Comparison of ENCODE assay signal across 24 cellular contexts in genomic region chr19:50819636-50820035, GRCh38. TPM values are rescaled to one million over a fixed set of nuclear protein-coding genes. Genes with fewer than 3 reads are reported as not detected.
DNase-seq lines count a peak whose midpoint lies in the region; TF ChIP-seq lines count a peak whose summit lies in the region.
"Had no signal": no experiment of that assay in that cellular context is flagged by ENCODE, and none has a peak within 500 bp of the region (broad histone marks: within the 10 kb centered on the region; RNA-seq: fewer than 3 reads in every experiment).

No MANE protein-coding gene starts in this region.

- H3K4me1 ChIP-seq in HUES64 (ENCODE audit: insufficient read depth, low read length) (no peaks in the 10 kb centered on the region), colonic mucosa (no peaks in the 10 kb centered on the region), rectal smooth muscle tissue (ENCODE audit: control insufficient read depth, insufficient read depth, low read length) (no peaks in the 10 kb centered on the region), mesendoderm (ENCODE audit: control insufficient read depth, low read depth, low read length) (peaks cover 2% of the 10 kb centered on the region)

- H3K9ac ChIP-seq in HUES64 (ENCODE audit: low read depth, low read length) (no peak overlapping the region), colonic mucosa (ENCODE audit: low read depth in 2 of 2, low read length in 2 of 2) (peak overlapping the region; percentile 58 to 70), rectal smooth muscle tissue (ENCODE audit: low read length) (no peak overlapping the region), mesendoderm (ENCODE audit: low read length) (no peak overlapping the region)
- H3K9ac ChIP-seq: KMS-11 had no signal

- no peak overlapping the region for H4K8ac ChIP-seq in mesendoderm (ENCODE audit: low read depth, low read length)

- TF ChIP-seq CTCF in colonic mucosa (IDR thresholded peaks at IDR 0.05): no peak

- H3K4me3 ChIP-seq in HUES64 (ENCODE audit: low read length) (peak overlapping the region; percentile 4; the same call in 1 of the 2 replicates), colonic mucosa (peak overlapping the region; percentile 19), rectal smooth muscle tissue (ENCODE audit: low read length) (peak overlapping the region; percentile 30), mesendoderm (ENCODE audit: low read length) (no peak overlapping the region)

- no peak overlapping the region for H2AK5ac ChIP-seq in mesendoderm (ENCODE audit: low read length)

- no peak overlapping the region for H3K18ac ChIP-seq in mesendoderm (ENCODE audit: low read length)

- no peaks in the 10 kb centered on the region for H3K9me3 ChIP-seq in HUES64 (ENCODE audit: insufficient read depth, low read depth, low read length)
- no peaks in the 10 kb centered on the region for H3K9me3 ChIP-seq in colonic mucosa

- H2BK120ac ChIP-seq in mesendoderm (ENCODE audit: low read depth, low read length): no peak overlapping the region

- no peak overlapping the region for H3K56ac ChIP-seq in mesendoderm (ENCODE audit: low read length)

- WGBS in HUES64: 77% methylated on average over 8 of the region's 8 CpGs
- WGBS in mesendoderm (ENCODE audit: extremely low coverage, insufficient coverage, low lambda C conversion rate): no CpG with 5 or more reads among the region's 8 CpGs

- H3K4me2 ChIP-seq in mesendoderm (ENCODE audit: low read length): no peak overlapping the region
- H3K4me2 ChIP-seq: KMS-11 had no signal

- H3K79me2 ChIP-seq in mesendoderm (ENCODE audit: control insufficient read depth, insufficient read depth, low read length): no peaks in the 10 kb centered on the region

- peak; percentile 60 for DNase-seq in NCI-H146 (lab: John Stamatoyannopoulos, UW)
- no peak for DNase-seq in NCI-H146 treated with DMSO at 0.1 percent for 48 hours (lab: John Stamatoyannopoulos, UW; ENCODE audit: unreplicated experiment)
- DNase-seq in colonic mucosa: no peak
- DNase-seq in hippocampal formation (lab: John Stamatoyannopoulos, UW): no peak
- DNase-seq in mesendoderm: no peak
- DNase-seq in posterior vena cava (ENCODE audit: low spot score): no peak
- DNase-seq: activated CD4-positive, alpha-beta T cell treated with anti-CD3 and anti-CD28 coated beads for 1 hour; activated gamma-delta T cell; DMS153; effector memory CD4-positive, alpha-beta T cell; glutamatergic neuron; H7; mammary epithelial cell; NCI-H1048; NCI-H526 treated with DMSO at 0.1 percent for 48 hours; SIG-M5; T-helper 9 cell had no signal

- H2BK5ac ChIP-seq in mesendoderm (ENCODE audit: low read length): no peak overlapping the region

- H2BK15ac ChIP-seq in mesendoderm (replicated peaks; ENCODE audit: low read depth): no peak overlapping the region

- no peak overlapping the region for H3K4ac ChIP-seq in mesendoderm (ENCODE audit: low read depth, low read length)

- H4K5ac ChIP-seq in mesendoderm (ENCODE audit: low read length): no peak overlapping the region

- H3K36me3 ChIP-seq in HUES64 (ENCODE audit: insufficient read depth, low read length): no peaks in the 10 kb centered on the region
- no peaks in the 10 kb centered on the region for H3K36me3 ChIP-seq in colonic mucosa
- H3K36me3 ChIP-seq in rectal smooth muscle tissue (ENCODE audit: control insufficient read depth, insufficient read depth, low read length): no peaks in the 10 kb centered on the region
- no peaks in the 10 kb centered on the region for H3K36me3 ChIP-seq in mesendoderm (ENCODE audit: control insufficient read depth, insufficient read depth, low read length)

- H3K27me3 ChIP-seq in HUES64 (ENCODE audit: insufficient read depth, low read length): peaks cover 59% of the 10 kb centered on the region
- no peaks in the 10 kb centered on the region for H3K27me3 ChIP-seq in colonic mucosa
- peaks cover 22% of the 10 kb centered on the region for H3K27me3 ChIP-seq in rectal smooth muscle tissue (ENCODE audit: control insufficient read depth, insufficient read depth, low read length)
- H3K27me3 ChIP-seq in mesendoderm (ENCODE audit: insufficient read depth, low read length, poor library complexity): peaks cover 6% of the 10 kb centered on the region

- H3K79me1 ChIP-seq in mesendoderm (ENCODE audit: low read length): no peaks in the 10 kb centered on the region

- intact Hi-C loops in colonic mucosa (cut with DNase I) (no loop called here), posterior vena cava (cut with DNase I) (no loop called here)

- H3K23ac ChIP-seq in mesendoderm (ENCODE audit: low read length): no peak overlapping the region

- H3K27ac ChIP-seq in HUES64 (ENCODE audit: low read depth, low read length) (no peak overlapping the region), colonic mucosa (peak overlapping the region; percentile 52), rectal smooth muscle tissue (ENCODE audit: low read depth, low read length) (no peak overlapping the region), mesendoderm (ENCODE audit: low read depth, low read length) (no peak overlapping the region)
- H3K27ac ChIP-seq: C4-2B, HL-60, KMS-11 had no signal

RNA-seq across cellular contexts. Expression of gene KLK1, which starts 4.0 kb away (rescaled TPM):
- 1.1 TPM for polyA plus RNA-seq in HUES64 (2013, experiment 1 of 2)
- polyA plus RNA-seq in HUES64 (2013, experiment 2 of 2): 1.1 TPM
- total RNA-seq in colonic mucosa (100 to 1,000 TPM; 104 to 130 TPM), posterior vena cava (under 1 TPM in 1 of 2 donors, not detected in 1; 0.67 TPM)
- polyA plus RNA-seq in mesendoderm (2013, experiment 1 of 2): 2.8 TPM
- polyA plus RNA-seq in mesendoderm (2013, experiment 2 of 2): 2.8 TPM
- total RNA-seq: fibroblast of lung, H7 had no signal
- polyA plus RNA-seq: fibroblast of lung had no signal

RNA-seq across cellular contexts. Expression of gene KLK15, which starts 13.7 kb away (rescaled TPM):
- polyA plus RNA-seq in HUES64 (2013, experiment 1 of 2): not detected
- polyA plus RNA-seq in HUES64 (2013, experiment 2 of 2): not detected
- total RNA-seq in colonic mucosa (1 to 10 TPM; 2.9 to 3.6 TPM), posterior vena cava (not detected)
- not detected for polyA plus RNA-seq in mesendoderm (2013, experiment 1 of 2)
- not detected for polyA plus RNA-seq in mesendoderm (2013, experiment 2 of 2)
- total RNA-seq: fibroblast of lung, H7, mammary epithelial cell had no signal
- polyA plus RNA-seq: fibroblast of lung, mammary epithelial cell had no signal

RNA-seq across cellular contexts. Expression of gene ACP4, which starts 29.4 kb away (rescaled TPM):
- polyA plus RNA-seq in HUES64 (2013, experiment 1 of 2): not detected
- not detected for polyA plus RNA-seq in HUES64 (2013, experiment 2 of 2)
- total RNA-seq in colonic mucosa (not detected), posterior vena cava (not detected)
- not detected for polyA plus RNA-seq in mesendoderm (2013, experiment 1 of 2)
- not detected for polyA plus RNA-seq in mesendoderm (2013, experiment 2 of 2)
- total RNA-seq: fibroblast of lung, H7, mammary epithelial cell had no signal
- polyA plus RNA-seq: fibroblast of lung, mammary epithelial cell, thymus had no signal

RNA-seq across cellular contexts. Expression of gene KLK3, which starts 35.1 kb away (rescaled TPM):
- not detected for polyA plus RNA-seq in HUES64 (2013, experiment 1 of 2)
- not detected for polyA plus RNA-seq in HUES64 (2013, experiment 2 of 2)
- 1 to 10 TPM; 2.4 to 2.5 TPM for total RNA-seq in colonic mucosa
- not detected for polyA plus RNA-seq in mesendoderm (2013, experiment 1 of 2)
- polyA plus RNA-seq in mesendoderm (2013, experiment 2 of 2): not detected
- not detected for total RNA-seq in posterior vena cava
- total RNA-seq: fibroblast of lung, H7, mammary epithelial cell had no signal
- polyA plus RNA-seq: fibroblast of lung, mammary epithelial cell had no signal

RNA-seq across cellular contexts. Expression of gene GPR32, which starts 49.4 kb away (rescaled TPM):
- not detected for polyA plus RNA-seq in HUES64 (2013, experiment 1 of 2)
- polyA plus RNA-seq in HUES64 (2013, experiment 2 of 2): not detected
- total RNA-seq in colonic mucosa (not detected), posterior vena cava (not detected)
- not detected for polyA plus RNA-seq in mesendoderm (2013, experiment 1 of 2)
- polyA plus RNA-seq in mesendoderm (2013, experiment 2 of 2): not detected
- total RNA-seq: fibroblast of lung, H7, mammary epithelial cell had no signal
- polyA plus RNA-seq: fibroblast of lung, mammary epithelial cell had no signal

Comparison
In these comparisons a context has a peak if more than half of its experiments do, and no peak if none do; other contexts are left out.
1. H3K9ac ChIP-seq: peak in colonic mucosa (2 of 2); none in HUES64 (single experiment), rectal smooth muscle tissue (single experiment) and mesendoderm (single experiment).
2. RNA of gene KLK1, which starts 4.0 kb away (total RNA-seq): 104 to 130 TPM in colonic mucosa; 0.67 TPM in posterior vena cava; every median in the first group is over 10 times any median in the second.